Comparison of ENCODE assay signal across 35 cellular contexts in genomic region chr3:140576444-140576843, GRCh38.
"Had no signal": no experiment of that assay in that cellular context is flagged by ENCODE, and none has a peak within 500 bp of the region (broad histone marks: within the 10 kb centered on the region; RNA-seq: fewer than 3 reads in every experiment).

No MANE protein-coding gene starts in this region.

- H3K4me2 ChIP-seq: KMS-11 had no signal

- H3K4me3 ChIP-seq: MG63 had no signal

- H3K27me3 ChIP-seq: MG63 had no signal

- H3K36me3 ChIP-seq: MG63 had no signal

- H3K9me3 ChIP-seq: MG63 had no signal

- DNase-seq: Karpas-422, Kasumi-1, KBM-7, KG1, MG63, MM.1S, MV-4-11, NCI-H1048, NCI-H1092, NCI-H1092 treated with DMSO at 0.1 percent for 48 hours, NCI-H1105, NCI-H1105 treated with DMSO at 0.1 percent for 48 hours, NCI-H1417, NCI-H1417 treated with DMSO at 0.1 percent for 48 hours, NCI-H1436, NCI-H1436 treated with DMSO at 0.1 percent for 48 hours, NCI-H146, NCI-H1694, NCI-H1694 treated with DMSO at 0.1 percent for 48 hours, NCI-H187, NCI-H187 treated with DMSO at 0.1 percent for 48 hours, NCI-H1930, NCI-H2029, NCI-H2029 treated with DMSO at 0.1 percent for 48 hours, NCI-H2081, NCI-H2081 treated with DMSO at 0.1 percent for 48 hours, NCI-H2107, NCI-H2171, NCI-H2171 treated with DMSO at 0.1 percent for 48 hours, NCI-H2227 treated with DMSO at 0.1 percent for 48 hours, NCI-H226, NCI-H345, NCI-H446, NCI-H446 treated with DMSO at 0.1 percent for 48 hours had no signal

- H3K9ac ChIP-seq: KMS-11 had no signal

- H3K27ac ChIP-seq: KMS-11 had no signal
